In the genomic region with DNA sequence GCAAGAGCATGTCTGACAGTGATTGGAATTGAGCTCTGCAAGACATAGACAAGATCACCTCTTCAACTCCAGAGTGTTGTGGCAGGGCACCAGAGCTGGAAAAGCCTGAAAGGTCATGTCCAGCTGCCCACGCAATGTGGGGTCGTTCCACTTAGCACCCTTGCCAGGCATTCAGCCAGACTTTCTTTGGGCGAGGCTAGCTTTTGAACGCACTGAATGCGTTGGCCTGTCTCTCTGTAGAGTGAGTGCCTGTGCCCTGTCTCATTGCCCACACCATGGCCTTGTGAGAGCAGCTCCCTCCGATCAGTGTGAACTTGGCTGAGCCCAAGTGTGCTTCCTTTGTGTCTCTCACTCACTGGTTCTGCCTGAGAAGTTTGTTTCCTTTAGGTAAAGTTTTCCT, we compare ENCODE assay signal across 18 cellular contexts. TPM values are rescaled to one million over a fixed set of nuclear protein-coding genes. Genes with fewer than 3 reads are reported as not detected.
"Had no signal": no experiment of that assay in that cellular context is flagged by ENCODE, and none has a peak within 500 bp of the region (broad histone marks: within the 10 kb centered on the region; RNA-seq: fewer than 3 reads in every experiment).

No MANE protein-coding gene starts in this region.

- ATAC-seq: foreskin keratinocyte; left colon; natural killer cell; stimulated activated memory B cell treated with anti-CD40 and anti-IgM and Interleukin-4, amounts not matched to agents 10 μg/mL and 1 μg/mL and 100 μg/mL, for 72 hours had no signal

- H3K4me3 ChIP-seq: coronary artery, prostate gland, sigmoid colon, SK-N-MC, tibial artery had no signal

- DNase-seq: activated CD4-positive, alpha-beta T cell treated with anti-CD3 and anti-CD28 coated beads, Interleukin-2, amount 10 ng/mL, durations not matched to agents 7 days and 5 days; activated CD8-positive, alpha-beta memory T cell treated with anti-CD3 and anti-CD28 coated beads, Interleukin-2, amount 50 U/mL, for 48 hours; activated gamma-delta T cell treated with Interleukin-2 at 50 U/mL for 16 hours; amniotic stem cell; foreskin keratinocyte; glutamatergic neuron; left colon; mesenchymal stem cell; natural killer cell; sigmoid colon; T1000; tibial artery had no signal

- H3K36me3 Mint-ChIP-seq: activated naive CD8-positive, alpha-beta T cell; natural killer cell; stimulated activated memory B cell treated with anti-CD40 and anti-IgM and Interleukin-4, amounts not matched to agents 10 μg/mL and 1 μg/mL and 100 μg/mL, for 72 hours had no signal

- H3K9me3 ChIP-seq: prostate gland, sigmoid colon, tibial artery had no signal

- H3K27ac Mint-ChIP-seq: activated CD4-positive, alpha-beta T cell treated with anti-CD3 and anti-CD28 coated beads, Interleukin-2, amount 10 ng/mL, durations not matched to agents 7 days and 5 days; activated naive CD8-positive, alpha-beta T cell; natural killer cell; stimulated activated memory B cell treated with anti-CD40 and anti-IgM and Interleukin-4, amounts not matched to agents 10 μg/mL and 1 μg/mL and 100 μg/mL, for 72 hours had no signal

- H3K27me3 ChIP-seq: foreskin keratinocyte, sigmoid colon, tibial artery had no signal

- H3K27me3 Mint-ChIP-seq: activated naive CD8-positive, alpha-beta T cell had no signal

- H3K4me3 Mint-ChIP-seq: activated CD4-positive, alpha-beta T cell treated with anti-CD3 and anti-CD28 coated beads, Interleukin-2, amount 10 ng/mL, durations not matched to agents 7 days and 5 days; activated naive CD8-positive, alpha-beta T cell; central memory CD8-positive, alpha-beta T cell; natural killer cell; stimulated activated memory B cell treated with anti-CD40 and anti-IgM and Interleukin-4, amounts not matched to agents 10 μg/mL and 1 μg/mL and 100 μg/mL, for 72 hours had no signal

- H3K36me3 ChIP-seq: prostate gland, sigmoid colon, tibial artery had no signal

- H3K4me1 Mint-ChIP-seq: activated CD4-positive, alpha-beta T cell treated with anti-CD3 and anti-CD28 coated beads, Interleukin-2, amount 10 ng/mL, durations not matched to agents 7 days and 5 days had no signal

- H3K4me1 ChIP-seq: prostate gland had no signal

- H3K27ac ChIP-seq: coronary artery, foreskin keratinocyte, prostate gland, sigmoid colon, SK-N-MC, tibial artery had no signal

- H3K9me3 Mint-ChIP-seq: activated CD4-positive, alpha-beta T cell treated with anti-CD3 and anti-CD28 coated beads, Interleukin-2, amount 10 ng/mL, durations not matched to agents 7 days and 5 days; central memory CD8-positive, alpha-beta T cell; natural killer cell; stimulated activated memory B cell treated with anti-CD40 and anti-IgM and Interleukin-4, amounts not matched to agents 10 μg/mL and 1 μg/mL and 100 μg/mL, for 72 hours had no signal

RNA-seq across cellular contexts. Expression of gene ANKRD2, which starts 50.5 kb away (rescaled TPM):
- total RNA-seq: left colon, natural killer cell had no signal
